In genomic region chr1:98304888-98305287, GRCh38 we compare ENCODE assay signal across 23 cellular contexts.
"Had no signal": no experiment of that assay in that cellular context is flagged by ENCODE, and none has a peak within 500 bp of the region (broad histone marks: within the 10 kb centered on the region; RNA-seq: fewer than 3 reads in every experiment).

No MANE protein-coding gene starts in this region.

- DNase-seq: activated B cell treated with CpG ODN at 0.5 μM for 24 hours; activated CD4-positive, alpha-beta T cell treated with anti-CD3 and anti-CD28 coated beads for 1 hour; activated CD4-positive, alpha-beta T cell treated with anti-CD3 and anti-CD28 coated beads, Interleukin-2, amount 10 ng/mL, durations not matched to agents 24 days and 14 days; activated CD4-positive, alpha-beta T cell treated with anti-CD3 and anti-CD28 coated beads, Interleukin-2, amount 50 U/mL, for 48 hours; activated naive CD4-positive, alpha-beta T cell treated with anti-CD3 and anti-CD28 coated beads, Interleukin-2, amount 50 U/mL, for 16 hours; activated T-cell treated with anti-CD3 and anti-CD28 coated beads, Interleukin-2, amount 50 U/mL, for 4 hours; amniotic stem cell; body of pancreas; central memory CD4-positive, alpha-beta T cell; NCI-H1092; NCI-H1417; NCI-H1930; NCI-H2171 treated with DMSO at 0.1 percent for 48 hours; NCI-H226; NCI-H510A; NCI-H526 treated with DMSO at 0.1 percent for 48 hours; NCI-H82; SIG-M5; T-helper 17 cell; T-helper 9 cell had no signal

- H3K9me3 ChIP-seq: ascending aorta, body of pancreas had no signal

- H3K9me3 Mint-ChIP-seq: activated CD4-positive, alpha-beta T cell treated with anti-CD3 and anti-CD28 coated beads, Interleukin-2, amount 10 ng/mL, durations not matched to agents 24 days and 14 days; activated T-helper 17 cell treated with anti-CD3 and anti-CD28 coated beads, Interleukin-2, amount 50 U/mL, for 72 hours had no signal

- H3K4me1 Mint-ChIP-seq: activated B cell treated with CpG ODN at 0.5 μM for 24 hours; activated CD4-positive, alpha-beta T cell treated with anti-CD3 and anti-CD28 coated beads, Interleukin-2, amount 10 ng/mL, durations not matched to agents 24 days and 14 days; activated T-helper 17 cell treated with anti-CD3 and anti-CD28 coated beads, Interleukin-2, amount 50 U/mL, for 72 hours; T-helper 17 cell had no signal

- FAIRE-seq: bronchial epithelial cell had no signal

- H3K27ac ChIP-seq: ascending aorta, body of pancreas had no signal

- H3K27me3 ChIP-seq: ascending aorta, body of pancreas had no signal

- H3K27ac Mint-ChIP-seq: activated B cell treated with CpG ODN at 0.5 μM for 24 hours; activated CD4-positive, alpha-beta T cell treated with anti-CD3 and anti-CD28 coated beads, Interleukin-2, amount 10 ng/mL, durations not matched to agents 24 days and 14 days; activated T-helper 17 cell treated with anti-CD3 and anti-CD28 coated beads, Interleukin-2, amount 50 U/mL, for 72 hours; T-helper 17 cell had no signal

- ATAC-seq: activated T-cell treated with anti-CD3 and anti-CD28 coated beads, Interleukin-2, amount 50 U/mL, for 4 hours; activated T-helper 17 cell treated with anti-CD3 and anti-CD28 coated beads, Interleukin-2, amount 50 U/mL, for 72 hours; body of pancreas; T-helper 17 cell had no signal

- H3K36me3 ChIP-seq: ascending aorta had no signal

- H3K27me3 Mint-ChIP-seq: activated B cell treated with CpG ODN at 0.5 μM for 24 hours, T-helper 17 cell had no signal

- H3K4me1 ChIP-seq: ascending aorta, body of pancreas had no signal

- H3K4me3 Mint-ChIP-seq: activated B cell treated with CpG ODN at 0.5 μM for 24 hours; activated CD4-positive, alpha-beta T cell treated with anti-CD3 and anti-CD28 coated beads, Interleukin-2, amount 10 ng/mL, durations not matched to agents 24 days and 14 days; activated T-cell treated with anti-CD3 and anti-CD28 coated beads, Interleukin-2, amount 50 U/mL, for 4 hours; activated T-helper 17 cell treated with anti-CD3 and anti-CD28 coated beads, Interleukin-2, amount 50 U/mL, for 72 hours; T-helper 17 cell had no signal

- H3K4me3 ChIP-seq: ascending aorta, body of pancreas had no signal
